Comparison of ENCODE assay signal across 1 cellular context in genomic region chr10:61682323-61682722, GRCh38.
TF ChIP-seq lines count a peak whose summit lies in the region.

No MANE protein-coding gene starts in this region.

TF ChIP-seq in IMR-90, 13 proteins besides CTCF, POLR2A, EP300 and RAD21 (continued from another document):
- no peak for TF ChIP-seq USF2 (IDR thresholded peaks at IDR 0.05; ENCODE audit: low read depth, low read length)
- TF ChIP-seq FOS (IDR thresholded peaks at IDR 0.05; ENCODE audit: low read depth, low read length), result no peak
